In the genomic region with DNA sequence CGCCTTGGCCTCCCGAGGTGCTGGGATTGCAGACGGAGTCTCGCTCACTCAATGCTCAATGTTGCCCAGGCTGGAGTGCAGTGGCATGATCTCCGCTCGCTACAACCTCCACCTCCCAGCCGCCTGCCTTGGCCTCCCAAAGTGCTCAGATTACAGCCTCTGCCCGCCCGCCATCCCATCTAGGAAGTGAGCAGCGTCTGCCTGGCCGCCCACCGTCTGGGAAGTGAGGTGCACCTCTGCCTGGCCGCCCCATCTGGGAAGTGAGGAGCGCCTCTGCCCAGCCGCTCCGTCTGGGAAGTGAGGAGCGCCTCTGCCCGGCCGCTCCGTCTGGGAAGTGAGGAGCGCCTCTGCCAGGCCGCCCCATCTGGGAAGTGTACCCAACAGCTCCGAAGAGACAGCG, we compare ENCODE assay signal across 5 cellular contexts. TPM values are rescaled to one million over a fixed set of nuclear protein-coding genes. Genes with fewer than 3 reads are reported as not detected.
"Had no signal": no experiment of that assay in that cellular context is flagged by ENCODE, and none has a peak within 500 bp of the region (broad histone marks: within the 10 kb centered on the region; RNA-seq: fewer than 3 reads in every experiment).

No MANE protein-coding gene starts in this region.

RNA-seq across cellular contexts. Expression of gene DRD2, which starts 48.7 kb away (rescaled TPM):
- total RNA-seq: stomach, subcutaneous adipose tissue, thoracic aorta, upper lobe of right lung, uterus had no signal
